ENCODE assay signal across 4 cellular contexts in the genomic region with DNA sequence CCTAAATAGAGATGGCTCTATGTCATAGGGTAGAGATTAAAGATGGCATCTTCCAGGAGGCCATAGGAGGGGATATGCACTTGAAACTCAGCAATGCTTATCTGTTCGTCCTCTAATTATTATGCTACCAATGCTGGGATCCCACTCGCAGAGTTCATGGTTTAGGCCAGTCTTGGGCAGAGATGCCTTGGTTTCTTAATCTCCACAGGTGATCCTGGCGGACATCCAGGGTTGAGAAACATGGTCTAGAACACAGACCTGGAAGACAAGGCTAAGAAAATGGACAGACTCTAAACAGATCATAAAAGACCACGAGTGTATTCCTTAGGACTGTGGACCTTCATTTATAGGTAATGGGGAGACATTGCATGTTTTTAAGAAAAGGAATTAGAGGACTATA.
"Had no signal": no experiment of that assay in that cellular context is flagged by ENCODE, and none has a peak within 500 bp of the region (broad histone marks: within the 10 kb centered on the region; RNA-seq: fewer than 3 reads in every experiment).

No MANE protein-coding gene starts in this region.

- H3K4me1 Mint-ChIP-seq: IgD-negative memory B cell had no signal

- H3K27ac Mint-ChIP-seq: IgD-negative memory B cell had no signal

- H3K27ac ChIP-seq: HL-60 had no signal

- DNase-seq: IMR-90 had no signal

- H3K4me3 ChIP-seq: K562 had no signal

- H3K36me3 Mint-ChIP-seq: IgD-negative memory B cell had no signal

- H3K4me3 Mint-ChIP-seq: IgD-negative memory B cell had no signal
